Comparison of ENCODE assay signal across 8 cellular contexts in genomic region chr6:39377530-39377929, GRCh38. TPM values are rescaled to one million over a fixed set of nuclear protein-coding genes. Genes with fewer than 3 reads are reported as not detected.
DNase-seq lines count a peak whose midpoint lies in the region; ATAC-seq, FAIRE-seq and TF ChIP-seq lines count a peak whose summit lies in the region.

No MANE protein-coding gene starts in this region.

- H3K27me3 ChIP-seq in BJ (ENCODE audit: control insufficient read depth, insufficient read depth, low read length) (no peaks in the 10 kb centered on the region), breast epithelium (no peaks in the 10 kb centered on the region), kidney epithelial cell (ENCODE audit: control insufficient read depth, insufficient read depth, low read length) (no peaks in the 10 kb centered on the region), thoracic aorta (replicated peaks; ENCODE audit: insufficient read depth) (no peaks in the 10 kb centered on the region)

- intact Hi-C loops in breast epithelium (cut with DNase I; ENCODE audit: low total_unique reads) = no loop called here

- H3K9me3 ChIP-seq in breast epithelium (no peaks in the 10 kb centered on the region), thoracic aorta (no peaks in the 10 kb centered on the region)

- DNase-seq in BJ (ENCODE audit: low read depth) = no peak
- DNase-seq in GM19239 (ENCODE audit: insufficient read length, low spot score) = peak; percentile 56
- DNase-seq in NCI-H510A (lab: John Stamatoyannopoulos, UW) = peak; percentile 29
- peak in 1 of 2 donors; percentile 28 for DNase-seq in breast epithelium (ENCODE audit: low spot score in 2 of 2)
- DNase-seq in kidney epithelial cell (ENCODE audit: low read depth) = peak; percentile 18
- DNase-seq in thoracic aorta (ENCODE audit: low spot score) = no peak
- DNase-seq in stimulated activated naive CD4-positive, alpha-beta T cell (lab: John Stamatoyannopoulos, UW) = no peak

- no peak for TF ChIP-seq POLR2A in breast epithelium (IDR thresholded peaks at IDR 0.05)

- H3K27ac ChIP-seq in breast epithelium (no peak overlapping the region), thoracic aorta (no peak overlapping the region)

- TF ChIP-seq CTCF in BJ (IDR thresholded peaks at IDR 0.05; ENCODE audit: insufficient read depth, low read depth, low read length) (peak; percentile 65), breast epithelium (IDR thresholded peaks at IDR 0.05) (peak in 2 of 3 donors; percentile 45 to 71), kidney epithelial cell (IDR thresholded peaks at IDR 0.05; ENCODE audit: insufficient read depth, low read length, poor library complexity, severe bottlenecking) (peak; percentile 70), thoracic aorta (IDR thresholded peaks at IDR 0.05) (peak; percentile 39)

- CTCF ChIA-PET in BJ (lab: Yijun Ruan, JAX) = interaction anchor here (0.6 to 4.2 kb wide), 30 partner anchors 9 to 938 kb away, joined by 3 to 20 read pairs (median 3); no protein-coding TSS in a partner anchor

- H3K4me3 ChIP-seq in BJ (ENCODE audit: low read depth, low read length) (no peak overlapping the region), breast epithelium (no peak overlapping the region), kidney epithelial cell (ENCODE audit: low read depth, low read length) (no peak overlapping the region), thoracic aorta (no peak overlapping the region)

- H3K4me1 ChIP-seq in breast epithelium (no peaks in the 10 kb centered on the region), thoracic aorta (ENCODE audit: control insufficient read depth in 1 of 2, low read depth in 2 of 2) (peaks cover 0 to 5% of the 10 kb centered on the region in 2 donors)

- ATAC-seq in thoracic aorta (ENCODE audit: insufficient number of reproducible peaks, low FRiP score, low read depth) (no peak), HG02938 (IDR thresholded peaks at IDR 0.05; ENCODE audit: unreplicated experiment) (no peak)

- FAIRE-seq in GM19239 (lab: Jason Lieb, UNC) = peak; percentile 87

- POLR2A ChIA-PET in BJ (lab: Charles Lee) = no interaction called here

- H3K36me3 ChIP-seq in BJ (ENCODE audit: control insufficient read depth, insufficient read depth, low read length) = no peaks in the 10 kb centered on the region
- H3K36me3 ChIP-seq in breast epithelium = no peaks in the 10 kb centered on the region
- no peaks in the 10 kb centered on the region for H3K36me3 ChIP-seq in kidney epithelial cell (ENCODE audit: control insufficient read depth, insufficient read depth, low read length)
- H3K36me3 ChIP-seq in thoracic aorta = no peaks in the 10 kb centered on the region

RNA-seq across cellular contexts. Expression of gene KCNK16, which starts 55.0 kb away (rescaled TPM):
- polyA plus RNA-seq in BJ (2011; rRNA removed) = not detected in 2 replicates
- not detected in 2 replicates for polyA minus RNA-seq in BJ (2011; rRNA and poly(A)+ RNA removed)
- not detected for total RNA-seq in breast epithelium
- not detected in 2 replicates for total RNA-seq in kidney epithelial cell
- total RNA-seq in thoracic aorta = not detected

Comparison
In these comparisons a context has a peak if more than half of its experiments do, and no peak if none do; other contexts are left out.
1. DNase-seq: peak in GM19239 (single experiment), NCI-H510A (single experiment) and kidney epithelial cell (single experiment); none in BJ (single experiment), thoracic aorta (single experiment) and stimulated activated naive CD4-positive, alpha-beta T cell (0 of 6).
2. Peak in every context shown above with its lines, with median percentiles within 50 percentile points of each other: CTCF ChIP-seq.